Comparison of ENCODE assay signal across 9 cellular contexts in the genomic region with DNA sequence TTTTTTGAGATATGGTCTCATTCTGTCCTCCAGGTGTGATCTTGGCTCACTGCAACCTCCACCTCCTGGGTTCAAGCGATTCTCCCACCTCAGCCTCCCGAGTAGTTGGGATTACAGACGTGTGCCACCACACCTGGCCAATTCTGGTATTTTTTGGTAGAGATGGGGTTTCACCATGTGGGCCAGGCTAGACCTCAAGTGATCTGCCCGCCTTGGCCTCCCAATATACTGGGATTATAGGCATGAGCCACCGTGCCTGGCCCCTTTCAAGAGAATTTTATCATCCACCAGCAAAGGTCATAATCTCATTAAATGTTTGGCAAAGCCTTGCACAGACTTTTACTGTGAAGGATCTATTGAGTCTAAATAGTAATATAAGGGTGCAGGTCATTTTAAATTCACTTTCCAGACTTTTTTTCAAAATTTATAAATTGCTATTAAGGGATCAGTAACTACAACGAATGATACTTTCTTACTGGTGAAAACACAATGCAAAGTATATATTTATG. TPM values are rescaled to one million over a fixed set of nuclear protein-coding genes. Genes with fewer than 3 reads are reported as not detected.
A peak's percentile ranks its signal among the peaks of the same experiment; 100 is the strongest.
DNase-seq lines count a peak whose midpoint lies in the region; TF ChIP-seq lines count a peak whose summit lies in the region.
"Had no signal": no experiment of that assay in that cellular context is flagged by ENCODE, and none has a peak within 500 bp of the region (broad histone marks: within the 10 kb centered on the region; RNA-seq: fewer than 3 reads in every experiment).

No MANE protein-coding gene starts in this region.

- H3K4me3 Mint-ChIP-seq in Calu3 (ENCODE audit: low read depth, unreplicated experiment) (peak overlapping the region; percentile 98), nephron progenitor cell (peak overlapping the region; percentile 99)

- H3K9me3 Mint-ChIP-seq in Calu3 (ENCODE audit: low read depth, unreplicated experiment) (no peaks in the 10 kb centered on the region), nephron progenitor cell (no peaks in the 10 kb centered on the region)

- peaks cover 40% of the 10 kb centered on the region for H3K36me3 Mint-ChIP-seq in Calu3 (ENCODE audit: insufficient read depth, unreplicated experiment)
- no peaks in the 10 kb centered on the region for H3K36me3 Mint-ChIP-seq in nephron progenitor cell (ENCODE audit: low read depth)

- CTCF ChIA-PET in Calu3 (lab: Charles Lee): no interaction called here

- DNase-seq in Calu3 (no peak), MG63 (no peak), adipocyte (ENCODE audit: low read depth) (no peak), nephron progenitor cell (no peak), SKM-1 treated with dmso at 0.1 percent for 144 hours (lab: John Stamatoyannopoulos, UW; ENCODE audit: unreplicated experiment) (no peak), NK-92 (lab: John Stamatoyannopoulos, UW; ENCODE audit: unreplicated experiment) (no peak), cerebellar cortex (ENCODE audit: low spot score) (no peak), NCI-H1694 (lab: John Stamatoyannopoulos, UW) (no peak)
- DNase-seq: activated effector memory CD4-positive, alpha-beta T cell treated with anti-CD3 and anti-CD28 coated beads, Interleukin-2, amount 50 U/mL, for 16 hours had no signal

- H3K36me3 ChIP-seq in MG63 (peaks cover 15% of the 10 kb centered on the region), adipocyte (ENCODE audit: control insufficient read depth, insufficient read depth, low read length, severe bottlenecking) (peaks cover 12% of the 10 kb centered on the region)

- peak overlapping the region; percentile 96 for H3K9ac ChIP-seq in adipocyte (ENCODE audit: low read length)

- intact Hi-C loops in Calu3 (cut with micrococcal nuclease; ENCODE audit: unreplicated experiment): loop anchor here (5.0 kb wide), 1 partner anchor 90 kb away; no protein-coding TSS in a partner anchor

- H3K4me1 Mint-ChIP-seq in Calu3 (ENCODE audit: low read depth, unreplicated experiment) (peaks cover 36% of the 10 kb centered on the region), nephron progenitor cell (peaks cover 37% of the 10 kb centered on the region)

- H3K9me3 ChIP-seq in MG63 (no peaks in the 10 kb centered on the region), adipocyte (ENCODE audit: control insufficient read depth, low read length) (no peaks in the 10 kb centered on the region)

- no TSS peak for BruUV-seq in Calu3 (replicated peaks; lab: Mats Ljungman, UMichigan)

- TF ChIP-seq CTCF in Calu3 (IDR thresholded peaks at IDR 0.05; ENCODE audit: unreplicated experiment): no peak
- TF ChIP-seq CTCF in nephron progenitor cell (IDR thresholded peaks at IDR 0.05): no peak

- H3K27me3 ChIP-seq in MG63 (no peaks in the 10 kb centered on the region), adipocyte (replicated peaks; ENCODE audit: control insufficient read depth, insufficient read depth, low read length) (no peaks in the 10 kb centered on the region)

- H3K27ac Mint-ChIP-seq in Calu3 (ENCODE audit: unreplicated experiment) (no peak overlapping the region), nephron progenitor cell (no peak overlapping the region)

- H3K4me1 ChIP-seq in adipocyte (ENCODE audit: control insufficient read depth, insufficient read depth, low read length): peaks cover 62% of the 10 kb centered on the region

- H3K27me3 Mint-ChIP-seq in Calu3 (ENCODE audit: unreplicated experiment) (no peaks in the 10 kb centered on the region), nephron progenitor cell (ENCODE audit: low read depth, poor library complexity) (peaks cover 8% of the 10 kb centered on the region)

- H3K4me3 ChIP-seq in MG63 (peak overlapping the region; percentile 83; the same call in 1 of the 2 replicates), adipocyte (ENCODE audit: low read length) (peak overlapping the region; percentile 96)

RNA-seq across cellular contexts. Expression of gene HADHA, which starts 2.5 kb away (rescaled TPM):
- 127 TPM in 2 replicates for total RNA-seq in Calu3 (2022)
- 141 and 162 TPM in 2 replicates for total RNA-seq in MG63 (2014; rRNA removed; shearing (Covaris generic); ENCODE audit: low replicate concordance)

RNA-seq across cellular contexts. Expression of gene HADHB, which starts 2.8 kb away (rescaled TPM):
- total RNA-seq in Calu3 (2022): 78.3 and 84.4 TPM in 2 replicates
- 16.5 and 30.2 TPM in 2 replicates for total RNA-seq in MG63 (2014; rRNA removed; shearing (Covaris generic); ENCODE audit: low replicate concordance)
